13 cellular contexts compared by ENCODE assay signal in the genomic region with DNA sequence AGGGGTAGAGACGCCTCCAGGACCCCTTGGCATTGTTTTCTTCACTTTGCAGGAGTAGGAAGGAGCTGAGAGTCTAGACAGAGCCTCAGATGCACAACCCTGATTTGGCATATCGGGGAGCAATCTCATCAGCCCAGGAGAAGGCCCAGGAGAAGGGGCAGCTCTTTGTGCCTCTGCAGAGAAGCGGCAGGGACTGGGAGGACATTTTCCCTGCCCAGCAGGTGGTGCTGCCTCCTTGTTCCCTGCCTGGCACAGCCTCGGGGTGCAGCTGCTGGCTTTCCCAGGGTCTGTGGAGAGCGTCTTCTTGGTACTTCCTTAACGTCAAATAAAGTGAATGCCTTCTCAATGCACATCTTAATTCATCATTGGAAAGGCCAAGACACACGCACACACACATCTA.
A peak's percentile ranks its signal among the peaks of the same experiment; 100 is the strongest.
DNase-seq lines count a peak whose midpoint lies in the region; ATAC-seq and TF ChIP-seq lines count a peak whose summit lies in the region.
"Had no signal": no experiment of that assay in that cellular context is flagged by ENCODE, and none has a peak within 500 bp of the region (broad histone marks: within the 10 kb centered on the region; RNA-seq: fewer than 3 reads in every experiment).

No MANE protein-coding gene starts in this region.

- H3K4ac ChIP-seq in mesendoderm (ENCODE audit: low read depth, low read length) = no peak overlapping the region

- H3K56ac ChIP-seq in mesendoderm (ENCODE audit: low read length) = no peak overlapping the region

- DNase-seq in COLO668 (lab: John Stamatoyannopoulos, UW; ENCODE audit: unreplicated experiment) = peak; percentile 70
- peak; percentile 2 for DNase-seq in NOMO-1 treated with DMSO at 0.1 percent for 48 hours (lab: John Stamatoyannopoulos, UW; ENCODE audit: unreplicated experiment)
- peak; percentile 87 to 92 (median 89) for DNase-seq in body of pancreas
- no peak for DNase-seq in retina
- DNase-seq in mesendoderm = no peak
- no peak for DNase-seq in globus pallidus (ENCODE audit: low spot score)
- DNase-seq: central memory CD4-positive, alpha-beta T cell; esophagus squamous epithelium; natural killer cell; NCI-H2081 treated with DMSO at 0.1 percent for 48 hours had no signal

- H3K4me1 ChIP-seq in body of pancreas (peaks cover 10% of the 10 kb centered on the region), mesendoderm (ENCODE audit: control insufficient read depth, low read depth, low read length) (no peaks in the 10 kb centered on the region)

- H2AK5ac ChIP-seq in mesendoderm (ENCODE audit: low read length) = no peak overlapping the region

- H3K9ac ChIP-seq in mesendoderm (ENCODE audit: low read length) = no peak overlapping the region

- no peak overlapping the region for H3K4me3 ChIP-seq in body of pancreas
- no peak overlapping the region for H3K4me3 ChIP-seq in mesendoderm (ENCODE audit: low read length)
- H3K4me3 ChIP-seq: esophagus squamous epithelium, SK-N-MC had no signal

- TF ChIP-seq POLR2A in body of pancreas (IDR thresholded peaks at IDR 0.05) = no peak

- intact Hi-C loops in body of pancreas (cut with DNase I) = no loop called here

- no peak overlapping the region for H3K18ac ChIP-seq in mesendoderm (ENCODE audit: low read length)

- H3K4me2 ChIP-seq in mesendoderm (ENCODE audit: low read length) = no peak overlapping the region

- no peak overlapping the region for H3K23ac ChIP-seq in mesendoderm (ENCODE audit: low read length)

- no peak overlapping the region for H2BK120ac ChIP-seq in mesendoderm (ENCODE audit: low read depth, low read length)

- H3K79me1 ChIP-seq in mesendoderm (ENCODE audit: low read length) = no peaks in the 10 kb centered on the region

- TF ChIP-seq CTCF in GM12873 (IDR thresholded peaks at IDR 0.05; ENCODE audit: insufficient read depth, low read depth, low read length, missing control alignments) (peak; percentile 48), body of pancreas (IDR thresholded peaks at IDR 0.05) (peak; percentile 20 to 59 (median 49))

- H4K5ac ChIP-seq in mesendoderm (ENCODE audit: low read length) = no peak overlapping the region

- H2BK15ac ChIP-seq in mesendoderm (replicated peaks; ENCODE audit: low read depth) = no peak overlapping the region

- no peak overlapping the region for H4K8ac ChIP-seq in mesendoderm (ENCODE audit: low read depth, low read length)

- H2BK5ac ChIP-seq in mesendoderm (ENCODE audit: low read length) = no peak overlapping the region

- H3K27me3 ChIP-seq in body of pancreas (no peaks in the 10 kb centered on the region), mesendoderm (ENCODE audit: insufficient read depth, low read length, poor library complexity) (no peaks in the 10 kb centered on the region)

- H3K27ac ChIP-seq in body of pancreas (no peak overlapping the region), mesendoderm (ENCODE audit: low read depth, low read length) (no peak overlapping the region)
- H3K27ac ChIP-seq: esophagus squamous epithelium, SK-N-MC had no signal

- ATAC-seq in body of pancreas (peak; percentile 83), GM19463 (IDR thresholded peaks at IDR 0.05; ENCODE audit: unreplicated experiment) (no peak)

- no peaks in the 10 kb centered on the region for H3K9me3 ChIP-seq in body of pancreas
- H3K9me3 ChIP-seq: esophagus squamous epithelium had no signal

- H3K79me2 ChIP-seq in mesendoderm (ENCODE audit: control insufficient read depth, insufficient read depth, low read length) = no peaks in the 10 kb centered on the region

- H3K36me3 ChIP-seq in body of pancreas (replicated peaks in 1 of 2; ENCODE audit: insufficient read depth in 1 of 2, low read depth in 2 of 2) (no peaks in the 10 kb centered on the region), mesendoderm (ENCODE audit: control insufficient read depth, insufficient read depth, low read length) (no peaks in the 10 kb centered on the region)
- H3K36me3 ChIP-seq: esophagus squamous epithelium had no signal

- WGBS in body of pancreas, 2 donors = 35 to 41% methylated on average over 4 to 7 of the region's 7 CpGs
- no CpG with 5 or more reads among the region's 7 CpGs for WGBS in mesendoderm (ENCODE audit: extremely low coverage, insufficient coverage, low lambda C conversion rate)

Comparison
In these comparisons a context has a peak if more than half of its experiments do, and no peak if none do; other contexts are left out.
1. DNase-seq: peak in COLO668 (single experiment), NOMO-1 treated with DMSO at 0.1 percent for 48 hours (single experiment) and body of pancreas (4 of 4); none in retina (single experiment), mesendoderm (single experiment) and globus pallidus (single experiment).